In the genomic region with DNA sequence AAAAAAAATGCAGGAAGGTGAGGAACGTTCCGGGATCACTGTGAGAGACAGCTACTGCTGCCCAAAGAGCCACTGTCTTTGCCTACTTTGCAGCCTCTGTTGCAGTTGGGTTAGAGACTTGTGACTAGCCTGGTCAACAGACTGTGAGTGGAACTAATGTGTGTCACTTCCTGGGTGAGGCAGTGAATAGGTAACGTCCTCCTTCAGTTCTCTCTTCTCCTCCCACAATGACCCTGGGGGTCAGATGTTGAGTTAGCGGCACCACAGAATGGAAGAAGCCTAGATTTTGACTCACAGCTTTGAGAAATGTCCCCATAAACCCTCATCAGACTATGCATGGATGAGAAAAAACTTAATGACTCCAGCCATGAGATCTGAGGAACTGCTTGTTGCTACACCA, we compare ENCODE assay signal across 13 cellular contexts. TPM values are rescaled to one million over a fixed set of nuclear protein-coding genes. Genes with fewer than 3 reads are reported as not detected.
A peak's percentile ranks its signal among the peaks of the same experiment; 100 is the strongest.
DNase-seq lines count a peak whose midpoint lies in the region; ATAC-seq, FAIRE-seq and TF ChIP-seq lines count a peak whose summit lies in the region.
"Had no signal": no experiment of that assay in that cellular context is flagged by ENCODE, and none has a peak within 500 bp of the region (broad histone marks: within the 10 kb centered on the region; RNA-seq: fewer than 3 reads in every experiment).

No MANE protein-coding gene starts in this region.

- H3K9me2 ChIP-seq in HCT116 (ENCODE audit: insufficient read depth): no peaks in the 10 kb centered on the region

- no peak overlapping the region for H3K14ac ChIP-seq in trophoblast cell (ENCODE audit: low read length)

- H3K23ac ChIP-seq in trophoblast cell (ENCODE audit: low read length): no peak overlapping the region

- H3K4me2 ChIP-seq in HCT116 (ENCODE audit: low read length): peak overlapping the region; percentile 40
- H3K4me2 ChIP-seq in trophoblast cell (ENCODE audit: low read length): no peak overlapping the region

- H3K79me1 ChIP-seq in trophoblast cell (ENCODE audit: low read length): peaks cover 4% of the 10 kb centered on the region

- H3K4me1 ChIP-seq in HCT116 (ENCODE audit: control insufficient read depth in 1 of 2, insufficient read depth in 2 of 2, low read length in 2 of 2) (peaks cover 6 to 17% of the 10 kb centered on the region in 2 experiments), trophoblast cell (ENCODE audit: control insufficient read depth in 1 of 2, insufficient read depth in 2 of 2, low read length in 2 of 2) (peaks cover 2 to 12% of the 10 kb centered on the region in 2 experiments), kidney (ENCODE audit: control insufficient read depth in 1 of 2, insufficient read depth in 1 of 2, low read depth in 1 of 2, low read length in 2 of 2) (peaks cover 0 to 3% of the 10 kb centered on the region in 2 donors), Peyer's patch (no peaks in the 10 kb centered on the region)

- POLR2A ChIA-PET in HCT116 (lab: Charles Lee): no interaction called here

- H2BK120ac ChIP-seq in trophoblast cell (ENCODE audit: insufficient read depth, low read length, poor library complexity): no peak overlapping the region

- TF ChIP-seq RAD21 in HCT116 (IDR thresholded peaks at IDR 0.05; ENCODE audit: low read depth): no peak

- H3K18ac ChIP-seq in trophoblast cell (ENCODE audit: low read length): no peak overlapping the region

- H2BK12ac ChIP-seq in trophoblast cell (ENCODE audit: low read length): no peak overlapping the region

- H4K8ac ChIP-seq in trophoblast cell (ENCODE audit: low read depth, low read length): no peak overlapping the region

- no peak overlapping the region for H4K12ac ChIP-seq in trophoblast cell (ENCODE audit: low read depth, low read length)

- CTCF ChIA-PET in HCT116 (lab: Charles Lee): interaction anchor here (2.9 kb wide), 1 partner anchor 36 kb away, joined by 11 read pairs; a partner anchor contains a TSS

- H3K9me3 ChIP-seq in HCT116 (ENCODE audit: control insufficient read depth in 1 of 2, insufficient read depth in 1 of 2, low read depth in 1 of 2, low read length in 2 of 2): no peaks in the 10 kb centered on the region
- H3K9me3 ChIP-seq in trophoblast cell (ENCODE audit: insufficient read depth, low read depth, low read length): no peaks in the 10 kb centered on the region
- H3K9me3 ChIP-seq in kidney (ENCODE audit: control insufficient read depth in 1 of 2, low read length in 2 of 2): no peaks in the 10 kb centered on the region
- H3K9me3 ChIP-seq in Peyer's patch: no peaks in the 10 kb centered on the region

- TF ChIP-seq POLR2A in HCT116 (IDR thresholded peaks at IDR 0.05; ENCODE audit: borderline replicate concordance, extremely low read depth, insufficient read depth, insufficient read length) (no peak), Peyer's patch (IDR thresholded peaks at IDR 0.05) (no peak)

- intact Hi-C loops in HCT116 (cut with micrococcal nuclease): no loop called here
- intact Hi-C loops in kidney (cut with DNase I): no loop called here

- FAIRE-seq in RCC 7860 (lab: Jason Lieb, UNC) (no peak), kidney (lab: Jason Lieb, UNC) (no peak)
- FAIRE-seq: islet of Langerhans had no signal

- whole genome bisulfite sequencing in trophoblast cell (ENCODE audit: extremely low coverage, insufficient coverage, insufficient read length): no CpG with 5 or more reads among the region's 4 CpGs

- H3K9ac ChIP-seq in HCT116 (ENCODE audit: low read length): no peak overlapping the region
- no peak overlapping the region for H3K9ac ChIP-seq in trophoblast cell (ENCODE audit: low read length)
- H3K9ac ChIP-seq in kidney (ENCODE audit: low read length in 2 of 2): no peak overlapping the region

- BruUV-seq in HCT116 (replicated peaks; lab: Mats Ljungman, UMichigan): no TSS peak

- no peak overlapping the region for H2BK5ac ChIP-seq in trophoblast cell (ENCODE audit: low read depth, low read length, poor library complexity)

- H3K4me3 ChIP-seq in HCT116 (replicated peaks in 1 of 2; ENCODE audit: low read depth in 1 of 2, low read length in 2 of 2): no peak overlapping the region
- no peak overlapping the region for H3K4me3 ChIP-seq in trophoblast cell (ENCODE audit: low read depth, low read length)
- H3K4me3 ChIP-seq in kidney (ENCODE audit: low read length in 2 of 2): no peak overlapping the region
- H3K4me3 ChIP-seq in Peyer's patch: no peak overlapping the region

- DNase-seq in HCT116 (ENCODE audit: low read depth, low spot score) (peak; percentile 28), RCC 7860 (ENCODE audit: low spot score) (peak; percentile 71), epithelial cell of prostate (ENCODE audit: low read depth, low spot score) (peak; percentile 58), trophoblast cell (peak; percentile 57 to 74), kidney (no peak), Peyer's patch (no peak), NCI-H2227 (lab: John Stamatoyannopoulos, UW; ENCODE audit: unreplicated experiment) (no peak)
- DNase-seq: activated naive CD4-positive, alpha-beta T cell treated with anti-CD3 and anti-CD28 coated beads, Interleukin-2, amount 50 U/mL, for 16 hours; C1 segment of cervical spinal cord; NCI-H2029; NCI-H526 treated with DMSO at 0.1 percent for 48 hours had no signal

- no peak overlapping the region for H4K91ac ChIP-seq in trophoblast cell (ENCODE audit: low read depth, low read length)

- no peak overlapping the region for H3K4ac ChIP-seq in trophoblast cell (ENCODE audit: low read depth, low read length)

- H2AFZ ChIP-seq in HCT116 (ENCODE audit: low read depth, low read length, poor library complexity, severe bottlenecking) (no peak overlapping the region), trophoblast cell (ENCODE audit: insufficient read depth, low read length, poor library complexity) (no peak overlapping the region)

- H3K36me3 ChIP-seq in HCT116 (ENCODE audit: control insufficient read depth in 1 of 2, insufficient read depth in 2 of 2, low read length in 2 of 2) (no peaks in the 10 kb centered on the region), trophoblast cell (ENCODE audit: control insufficient read depth in 1 of 2, insufficient read depth in 2 of 2, low read length in 2 of 2) (no peaks in the 10 kb centered on the region), kidney (ENCODE audit: control insufficient read depth in 1 of 2, insufficient read depth in 2 of 2, low read length in 2 of 2) (no peaks in the 10 kb centered on the region), Peyer's patch (no peaks in the 10 kb centered on the region)

- H3K79me2 ChIP-seq in HCT116 (ENCODE audit: insufficient read depth, low read length) (no peaks in the 10 kb centered on the region), trophoblast cell (ENCODE audit: control insufficient read depth, insufficient read depth, low read length, poor library complexity) (no peaks in the 10 kb centered on the region)

- ATAC-seq in HCT116: no peak
- no peak for ATAC-seq in HG02970 (IDR thresholded peaks at IDR 0.05; ENCODE audit: low FRiP score, unreplicated experiment)

- H3K27me3 ChIP-seq in HCT116 (ENCODE audit: insufficient read depth, low read length) (no peaks in the 10 kb centered on the region), trophoblast cell (ENCODE audit: insufficient read depth, low read length) (no peaks in the 10 kb centered on the region), Peyer's patch (no peaks in the 10 kb centered on the region)

- RAD21 ChIA-PET in HCT116 (lab: Charles Lee; ENCODE audit: low non-redundant PET in 1 of 2, low total read pairs in 2 of 2, uncharacterized antibody in 2 of 2, unreplicated experiment in 2 of 2): no interaction called here

- no peak overlapping the region for H2AK5ac ChIP-seq in trophoblast cell (ENCODE audit: low read length)

- H4K20me1 ChIP-seq in HCT116 (ENCODE audit: insufficient read depth): no peaks in the 10 kb centered on the region

- no peak for TF ChIP-seq CTCF in HCT116 (IDR thresholded peaks at IDR 0.05 in 2 of 3, conservative IDR thresholded peaks at IDR 0.05 in 1 of 3; ENCODE audit: borderline replicate concordance in 1 of 3, insufficient read depth in 1 of 3, low read depth in 2 of 3, low read length in 2 of 3)
- no peak for TF ChIP-seq CTCF in kidney (IDR thresholded peaks at IDR 0.05; ENCODE audit: borderline replicate concordance, extremely low read depth, insufficient read depth)
- TF ChIP-seq CTCF in Peyer's patch (IDR thresholded peaks at IDR 0.05): no peak

- no peak overlapping the region for H3K27ac ChIP-seq in HCT116 (ENCODE audit: low read depth, low read length)
- H3K27ac ChIP-seq in epithelial cell of prostate: peak overlapping the region; percentile 75
- no peak overlapping the region for H3K27ac ChIP-seq in trophoblast cell (ENCODE audit: low read depth, low read length)
- H3K27ac ChIP-seq in kidney (ENCODE audit: low read depth in 2 of 2, low read length in 2 of 2): no peak overlapping the region
- no peak overlapping the region for H3K27ac ChIP-seq in Peyer's patch

TF ChIP-seq in HCT116, 20 proteins besides CTCF, POLR2A, EP300 and RAD21:
- TF ChIP-seq EZH2phosphoT487 (IDR thresholded peaks at IDR 0.05; ENCODE audit: borderline replicate concordance): no peak
- TF ChIP-seq SRF (IDR thresholded peaks at IDR 0.05; ENCODE audit: low read depth): no peak
- TF ChIP-seq ZNF274 (IDR thresholded peaks at IDR 0.05; ENCODE audit: low read depth, low read length): no peak
- no peak for TF ChIP-seq SP1 (IDR thresholded peaks at IDR 0.05; ENCODE audit: low read depth)
- 0 out of 2 replicates have a peak, but pooled peaks have one; percentile 31 for TF ChIP-seq CBX3 (IDR thresholded peaks at IDR 0.05; ENCODE audit: low read depth)
- peak; percentile 38; the same call in 1 of the 2 replicates for TF ChIP-seq POLR2AphosphoS5 (IDR thresholded peaks at IDR 0.05; ENCODE audit: low read depth, low read length)

RNA-seq across cellular contexts. Expression of a gene that starts 5.2 kb away (rescaled TPM):
- total RNA-seq in HCT116 (2021; ENCODE audit: unreplicated experiment): 1.7 TPM
- 0.40 and 0.61 TPM in 2 replicates for polyA plus RNA-seq in HCT116 (2012)
- 2.0 and 2.7 TPM in 2 replicates for polyA plus RNA-seq in trophoblast cell (2013)
- 1.7 TPM for total RNA-seq in kidney
- 0.47 TPM for polyA plus RNA-seq in kidney (ENCODE audit: insufficient read depth, low read depth, low replicate concordance)
- total RNA-seq in Peyer's patch: 1 to 10 TPM in 2 of 4 donors, under 1 TPM in 1, not detected in 1; 0.70 to 3.2 (median 1.6) TPM

RNA-seq across cellular contexts. Expression of a gene that starts 24.4 kb away (rescaled TPM):
- total RNA-seq in HCT116 (2021; ENCODE audit: unreplicated experiment) (117 TPM), kidney (37.9 TPM), Peyer's patch (10 to 100 TPM in 1 of 4 donors, 1 to 10 TPM in 3; 2.7 to 23.1 (median 5.0) TPM)
- polyA plus RNA-seq in HCT116 (2012): 24.1 and 29.7 TPM in 2 replicates
- 93.4 and 99.0 TPM in 2 replicates for polyA plus RNA-seq in trophoblast cell (2013)
- polyA plus RNA-seq in kidney (ENCODE audit: insufficient read depth, low read depth, low replicate concordance): 129 TPM

RNA-seq across cellular contexts. Expression of a gene that starts 36.2 kb away (rescaled TPM):
- total RNA-seq in HCT116 (2021; ENCODE audit: unreplicated experiment) (46.7 TPM), kidney (31.3 TPM), Peyer's patch (10 to 100 TPM; 25.6 to 37.0 (median 32.6) TPM)
- 18.0 and 23.2 TPM in 2 replicates for polyA plus RNA-seq in HCT116 (2012)
- 70.1 and 72.4 TPM in 2 replicates for polyA plus RNA-seq in trophoblast cell (2013)
- polyA plus RNA-seq in kidney (ENCODE audit: insufficient read depth, low read depth, low replicate concordance): 18.0 TPM

Comparison
In these comparisons a context has a peak if more than half of its experiments do, and no peak if none do; other contexts are left out.
1. DNase-seq: peak in HCT116 (single experiment), RCC 7860 (single experiment), epithelial cell of prostate (single experiment) and trophoblast cell (2 of 2); none in kidney (single experiment), Peyer's patch (0 of 3) and NCI-H2227 (single experiment).